Comparison of ENCODE assay signal across 1 cellular context in the genomic region with DNA sequence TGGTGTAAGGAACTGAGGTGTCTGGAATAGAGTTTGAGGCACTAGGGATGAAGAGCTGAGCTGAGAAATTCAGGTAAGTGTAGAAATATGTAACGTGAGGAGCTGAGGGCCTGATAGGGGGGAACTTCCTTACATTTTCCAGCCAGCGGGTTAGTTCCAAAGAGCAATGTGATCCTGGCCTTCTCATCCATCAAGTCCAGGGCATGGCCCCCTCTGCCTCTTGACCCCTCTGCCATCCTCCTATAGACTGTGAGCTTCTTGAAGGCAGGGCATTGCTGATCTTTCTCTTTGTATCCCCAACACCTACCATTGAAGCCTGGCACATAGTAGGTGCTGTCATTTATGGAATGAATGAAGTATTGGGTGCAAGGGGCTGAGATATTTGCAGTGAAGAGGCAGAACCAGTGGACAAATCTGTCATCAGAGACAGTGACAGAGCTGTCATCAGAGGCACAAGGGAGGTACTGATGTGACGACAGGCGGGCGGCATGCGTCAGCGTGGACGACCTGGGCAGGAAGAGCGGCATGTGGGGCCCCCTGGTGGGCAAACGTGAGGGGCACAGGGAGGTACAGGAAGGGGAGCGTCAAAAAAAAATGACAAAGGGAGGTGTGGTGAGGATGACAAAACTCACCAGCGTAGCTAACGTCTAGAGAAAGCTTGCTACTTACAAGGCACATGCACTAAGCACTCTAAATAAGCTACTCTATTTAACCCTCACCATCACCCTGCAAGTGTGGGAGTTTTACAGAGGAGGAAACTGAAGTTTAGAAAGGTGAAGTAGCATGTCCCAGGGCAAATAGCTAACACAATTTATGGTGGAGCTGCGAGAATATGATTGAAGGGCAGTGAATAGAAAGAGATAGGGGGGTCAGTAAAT.
TF ChIP-seq lines count a peak whose summit lies in the region.

No MANE protein-coding gene starts in this region.

TF ChIP-seq in GM12878, 131 proteins besides CTCF, POLR2A, EP300 and RAD21 (continued from another document):
- TF ChIP-seq, protein P1, sequence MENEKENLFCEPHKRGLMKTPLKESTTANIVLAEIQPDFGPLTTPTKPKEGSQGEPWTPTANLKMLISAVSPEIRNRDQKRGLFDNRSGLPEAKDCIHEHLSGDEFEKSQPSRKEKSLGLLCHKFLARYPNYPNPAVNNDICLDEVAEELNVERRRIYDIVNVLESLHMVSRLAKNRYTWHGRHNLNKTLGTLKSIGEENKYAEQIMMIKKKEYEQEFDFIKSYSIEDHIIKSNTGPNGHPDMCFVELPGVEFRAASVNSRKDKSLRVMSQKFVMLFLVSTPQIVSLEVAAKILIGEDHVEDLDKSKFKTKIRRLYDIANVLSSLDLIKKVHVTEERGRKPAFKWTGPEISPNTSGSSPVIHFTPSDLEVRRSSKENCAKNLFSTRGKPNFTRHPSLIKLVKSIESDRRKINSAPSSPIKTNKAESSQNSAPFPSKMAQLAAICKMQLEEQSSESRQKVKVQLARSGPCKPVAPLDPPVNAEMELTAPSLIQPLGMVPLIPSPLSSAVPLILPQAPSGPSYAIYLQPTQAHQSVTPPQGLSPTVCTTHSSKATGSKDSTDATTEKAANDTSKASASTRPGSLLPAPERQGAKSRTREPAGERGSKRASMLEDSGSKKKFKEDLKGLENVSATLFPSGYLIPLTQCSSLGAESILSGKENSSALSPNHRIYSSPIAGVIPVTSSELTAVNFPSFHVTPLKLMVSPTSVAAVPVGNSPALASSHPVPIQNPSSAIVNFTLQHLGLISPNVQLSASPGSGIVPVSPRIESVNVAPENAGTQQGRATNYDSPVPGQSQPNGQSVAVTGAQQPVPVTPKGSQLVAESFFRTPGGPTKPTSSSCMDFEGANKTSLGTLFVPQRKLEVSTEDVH (IDR thresholded peaks at IDR 0.05; ENCODE audit: low read depth, partially characterized antibody): peak; percentile 62
- TF ChIP-seq FOXM1 (IDR thresholded peaks at IDR 0.05; ENCODE audit: low read depth, low read length) (no peak; the same call in 1 of the 2 replicates), PAX5 (IDR thresholded peaks at IDR 0.05; ENCODE audit: borderline replicate concordance, low read depth, low read length) (peak; percentile 35; the same call in 1 of the 2 replicates), MYB (IDR thresholded peaks at IDR 0.05; ENCODE audit: borderline replicate concordance, low read depth, low read length) (0 out of 2 replicates have a peak, but pooled peaks have one; percentile 34), MTA2 (IDR thresholded peaks at IDR 0.05; ENCODE audit: low read depth) (0 out of 2 replicates have a peak, but pooled peaks have one; percentile 43), SMARCA5 (IDR thresholded peaks at IDR 0.05) (peak; percentile 86; the same call in 1 of the 2 replicates), KLF5 (IDR thresholded peaks at IDR 0.05; ENCODE audit: partially characterized antibody) (peak; percentile 36), HDGF (IDR thresholded peaks at IDR 0.05) (peak; percentile 91), EED (IDR thresholded peaks at IDR 0.05; ENCODE audit: low read depth) (0 out of 2 replicates have a peak, but pooled peaks have one; percentile 16), YBX1 (IDR thresholded peaks at IDR 0.05) (no peak), TAF1 (IDR thresholded peaks at IDR 0.05; ENCODE audit: borderline replicate concordance, low read depth, low read length) (no peak), SMAD5 (IDR thresholded peaks at IDR 0.05; ENCODE audit: low read depth) (no peak), MXI1 (IDR thresholded peaks at IDR 0.05; ENCODE audit: low read depth, low read length) (peak; percentile 80), CREM (IDR thresholded peaks at IDR 0.05; ENCODE audit: low read depth) (peak; percentile 98), RFX5 (IDR thresholded peaks at IDR 0.05; ENCODE audit: low read depth, low read length) (peak; percentile 55), STAT3 (IDR thresholded peaks at IDR 0.05; ENCODE audit: low read depth, low read length) (no peak), SP1 (IDR thresholded peaks at IDR 0.05; ENCODE audit: low read depth, low read length) (peak; percentile 43), STAT1 (conservative IDR thresholded peaks at IDR 0.05) (peak; percentile 89; the same call in 1 of the 2 replicates), SUPT20H (IDR thresholded peaks at IDR 0.05; ENCODE audit: borderline replicate concordance, control insufficient read depth, low read depth, low read length) (no peak), TBL1XR1 (IDR thresholded peaks at IDR 0.05; ENCODE audit: low read depth, low read length) (0 out of 2 replicates have a peak, but pooled peaks have one; percentile 35), ZNF384 (IDR thresholded peaks at IDR 0.05; ENCODE audit: borderline replicate concordance, low read depth, low read length) (peak; percentile 83; the same call in 1 of the 2 replicates), SMC3 (IDR thresholded peaks at IDR 0.05; ENCODE audit: borderline replicate concordance, low read length) (peak; percentile 100), JUND (IDR thresholded peaks at IDR 0.05; ENCODE audit: low read depth, low read length) (peak; percentile 46; the same call in 1 of the 2 replicates), NR2F1 (conservative IDR thresholded peaks at IDR 0.05) (no peak), MYC (IDR thresholded peaks at IDR 0.05; ENCODE audit: insufficient read depth, insufficient read length, insufficient replicate concordance, low read length, severe bottlenecking) (no peak), ATF7 (IDR thresholded peaks at IDR 0.05; ENCODE audit: low read depth) (peak; percentile 93), DPF2 (IDR thresholded peaks at IDR 0.05) (peak; percentile 95), JUNB (IDR thresholded peaks at IDR 0.05) (no peak), GABPA (IDR thresholded peaks at IDR 0.05; ENCODE audit: low read depth) (no peak), ZNF24 (IDR thresholded peaks at IDR 0.05) (peak; percentile 95), LARP7 (IDR thresholded peaks at IDR 0.05) (0 out of 2 replicates have a peak, but pooled peaks have one; percentile 47)
- TF ChIP-seq, protein P2, sequence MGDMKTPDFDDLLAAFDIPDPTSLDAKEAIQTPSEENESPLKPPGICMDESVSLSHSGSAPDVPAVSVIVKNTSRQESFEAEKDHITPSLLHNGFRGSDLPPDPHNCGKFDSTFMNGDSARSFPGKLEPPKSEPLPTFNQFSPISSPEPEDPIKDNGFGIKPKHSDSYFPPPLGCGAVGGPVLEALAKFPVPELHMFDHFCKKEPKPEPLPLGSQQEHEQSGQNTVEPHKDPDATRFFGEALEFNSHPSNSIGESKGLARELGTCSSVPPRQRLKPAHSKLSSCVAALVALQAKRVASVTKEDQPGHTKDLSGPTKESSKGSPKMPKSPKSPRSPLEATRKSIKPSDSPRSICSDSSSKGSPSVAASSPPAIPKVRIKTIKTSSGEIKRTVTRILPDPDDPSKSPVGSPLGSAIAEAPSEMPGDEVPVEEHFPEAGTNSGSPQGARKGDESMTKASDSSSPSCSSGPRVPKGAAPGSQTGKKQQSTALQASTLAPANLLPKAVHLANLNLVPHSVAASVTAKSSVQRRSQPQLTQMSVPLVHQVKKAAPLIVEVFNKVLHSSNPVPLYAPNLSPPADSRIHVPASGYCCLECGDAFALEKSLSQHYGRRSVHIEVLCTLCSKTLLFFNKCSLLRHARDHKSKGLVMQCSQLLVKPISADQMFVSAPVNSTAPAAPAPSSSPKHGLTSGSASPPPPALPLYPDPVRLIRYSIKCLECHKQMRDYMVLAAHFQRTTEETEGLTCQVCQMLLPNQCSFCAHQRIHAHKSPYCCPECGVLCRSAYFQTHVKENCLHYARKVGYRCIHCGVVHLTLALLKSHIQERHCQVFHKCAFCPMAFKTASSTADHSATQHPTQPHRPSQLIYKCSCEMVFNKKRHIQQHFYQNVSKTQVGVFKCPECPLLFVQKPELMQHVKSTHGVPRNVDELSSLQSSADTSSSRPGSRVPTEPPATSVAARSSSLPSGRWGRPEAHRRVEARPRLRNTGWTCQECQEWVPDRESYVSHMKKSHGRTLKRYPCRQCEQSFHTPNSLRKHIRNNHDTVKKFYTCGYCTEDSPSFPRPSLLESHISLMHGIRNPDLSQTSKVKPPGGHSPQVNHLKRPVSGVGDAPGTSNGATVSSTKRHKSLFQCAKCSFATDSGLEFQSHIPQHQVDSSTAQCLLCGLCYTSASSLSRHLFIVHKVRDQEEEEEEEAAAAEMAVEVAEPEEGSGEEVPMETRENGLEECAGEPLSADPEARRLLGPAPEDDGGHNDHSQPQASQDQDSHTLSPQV (IDR thresholded peaks at IDR 0.05): peak; percentile 83; the same call in 1 of the 2 replicates
- TF ChIP-seq, protein P3, sequence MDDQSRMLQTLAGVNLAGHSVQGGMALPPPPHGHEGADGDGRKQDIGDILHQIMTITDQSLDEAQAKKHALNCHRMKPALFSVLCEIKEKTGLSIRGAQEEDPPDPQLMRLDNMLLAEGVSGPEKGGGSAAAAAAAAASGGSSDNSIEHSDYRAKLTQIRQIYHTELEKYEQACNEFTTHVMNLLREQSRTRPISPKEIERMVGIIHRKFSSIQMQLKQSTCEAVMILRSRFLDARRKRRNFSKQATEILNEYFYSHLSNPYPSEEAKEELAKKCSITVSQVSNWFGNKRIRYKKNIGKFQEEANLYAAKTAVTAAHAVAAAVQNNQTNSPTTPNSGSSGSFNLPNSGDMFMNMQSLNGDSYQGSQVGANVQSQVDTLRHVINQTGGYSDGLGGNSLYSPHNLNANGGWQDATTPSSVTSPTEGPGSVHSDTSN (IDR thresholded peaks at IDR 0.05; ENCODE audit: insufficient replicate concordance, low read depth, low read length): peak; percentile 37
- TF ChIP-seq, protein P4, sequence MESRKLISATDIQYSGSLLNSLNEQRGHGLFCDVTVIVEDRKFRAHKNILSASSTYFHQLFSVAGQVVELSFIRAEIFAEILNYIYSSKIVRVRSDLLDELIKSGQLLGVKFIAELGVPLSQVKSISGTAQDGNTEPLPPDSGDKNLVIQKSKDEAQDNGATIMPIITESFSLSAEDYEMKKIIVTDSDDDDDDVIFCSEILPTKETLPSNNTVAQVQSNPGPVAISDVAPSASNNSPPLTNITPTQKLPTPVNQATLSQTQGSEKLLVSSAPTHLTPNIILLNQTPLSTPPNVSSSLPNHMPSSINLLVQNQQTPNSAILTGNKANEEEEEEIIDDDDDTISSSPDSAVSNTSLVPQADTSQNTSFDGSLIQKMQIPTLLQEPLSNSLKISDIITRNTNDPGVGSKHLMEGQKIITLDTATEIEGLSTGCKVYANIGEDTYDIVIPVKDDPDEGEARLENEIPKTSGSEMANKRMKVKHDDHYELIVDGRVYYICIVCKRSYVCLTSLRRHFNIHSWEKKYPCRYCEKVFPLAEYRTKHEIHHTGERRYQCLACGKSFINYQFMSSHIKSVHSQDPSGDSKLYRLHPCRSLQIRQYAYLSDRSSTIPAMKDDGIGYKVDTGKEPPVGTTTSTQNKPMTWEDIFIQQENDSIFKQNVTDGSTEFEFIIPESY (IDR thresholded peaks at IDR 0.05): no peak
- TF ChIP-seq, protein P5, sequence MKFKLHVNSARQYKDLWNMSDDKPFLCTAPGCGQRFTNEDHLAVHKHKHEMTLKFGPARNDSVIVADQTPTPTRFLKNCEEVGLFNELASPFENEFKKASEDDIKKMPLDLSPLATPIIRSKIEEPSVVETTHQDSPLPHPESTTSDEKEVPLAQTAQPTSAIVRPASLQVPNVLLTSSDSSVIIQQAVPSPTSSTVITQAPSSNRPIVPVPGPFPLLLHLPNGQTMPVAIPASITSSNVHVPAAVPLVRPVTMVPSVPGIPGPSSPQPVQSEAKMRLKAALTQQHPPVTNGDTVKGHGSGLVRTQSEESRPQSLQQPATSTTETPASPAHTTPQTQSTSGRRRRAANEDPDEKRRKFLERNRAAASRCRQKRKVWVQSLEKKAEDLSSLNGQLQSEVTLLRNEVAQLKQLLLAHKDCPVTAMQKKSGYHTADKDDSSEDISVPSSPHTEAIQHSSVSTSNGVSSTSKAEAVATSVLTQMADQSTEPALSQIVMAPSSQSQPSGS (IDR thresholded peaks at IDR 0.05; ENCODE audit: low read length): no peak
- TF ChIP-seq, protein P6, sequence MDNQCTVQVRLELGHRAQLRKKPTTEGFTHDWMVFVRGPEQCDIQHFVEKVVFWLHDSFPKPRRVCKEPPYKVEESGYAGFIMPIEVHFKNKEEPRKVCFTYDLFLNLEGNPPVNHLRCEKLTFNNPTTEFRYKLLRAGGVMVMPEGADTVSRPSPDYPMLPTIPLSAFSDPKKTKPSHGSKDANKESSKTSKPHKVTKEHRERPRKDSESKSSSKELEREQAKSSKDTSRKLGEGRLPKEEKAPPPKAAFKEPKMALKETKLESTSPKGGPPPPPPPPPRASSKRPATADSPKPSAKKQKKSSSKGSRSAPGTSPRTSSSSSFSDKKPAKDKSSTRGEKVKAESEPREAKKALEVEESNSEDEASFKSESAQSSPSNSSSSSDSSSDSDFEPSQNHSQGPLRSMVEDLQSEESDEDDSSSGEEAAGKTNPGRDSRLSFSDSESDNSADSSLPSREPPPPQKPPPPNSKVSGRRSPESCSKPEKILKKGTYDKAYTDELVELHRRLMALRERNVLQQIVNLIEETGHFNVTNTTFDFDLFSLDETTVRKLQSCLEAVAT (IDR thresholded peaks at IDR 0.05): peak; percentile 72
- TF ChIP-seq, protein P7, sequence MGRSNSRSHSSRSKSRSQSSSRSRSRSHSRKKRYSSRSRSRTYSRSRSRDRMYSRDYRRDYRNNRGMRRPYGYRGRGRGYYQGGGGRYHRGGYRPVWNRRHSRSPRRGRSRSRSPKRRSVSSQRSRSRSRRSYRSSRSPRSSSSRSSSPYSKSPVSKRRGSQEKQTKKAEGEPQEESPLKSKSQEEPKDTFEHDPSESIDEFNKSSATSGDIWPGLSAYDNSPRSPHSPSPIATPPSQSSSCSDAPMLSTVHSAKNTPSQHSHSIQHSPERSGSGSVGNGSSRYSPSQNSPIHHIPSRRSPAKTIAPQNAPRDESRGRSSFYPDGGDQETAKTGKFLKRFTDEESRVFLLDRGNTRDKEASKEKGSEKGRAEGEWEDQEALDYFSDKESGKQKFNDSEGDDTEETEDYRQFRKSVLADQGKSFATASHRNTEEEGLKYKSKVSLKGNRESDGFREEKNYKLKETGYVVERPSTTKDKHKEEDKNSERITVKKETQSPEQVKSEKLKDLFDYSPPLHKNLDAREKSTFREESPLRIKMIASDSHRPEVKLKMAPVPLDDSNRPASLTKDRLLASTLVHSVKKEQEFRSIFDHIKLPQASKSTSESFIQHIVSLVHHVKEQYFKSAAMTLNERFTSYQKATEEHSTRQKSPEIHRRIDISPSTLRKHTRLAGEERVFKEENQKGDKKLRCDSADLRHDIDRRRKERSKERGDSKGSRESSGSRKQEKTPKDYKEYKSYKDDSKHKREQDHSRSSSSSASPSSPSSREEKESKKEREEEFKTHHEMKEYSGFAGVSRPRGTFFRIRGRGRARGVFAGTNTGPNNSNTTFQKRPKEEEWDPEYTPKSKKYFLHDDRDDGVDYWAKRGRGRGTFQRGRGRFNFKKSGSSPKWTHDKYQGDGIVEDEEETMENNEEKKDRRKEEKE (IDR thresholded peaks at IDR 0.05): no peak
